In genomic region chr2:100789361-100789760, GRCh38 we compare ENCODE assay signal across 24 cellular contexts. TPM values are rescaled to one million over a fixed set of nuclear protein-coding genes. Genes with fewer than 3 reads are reported as not detected.
A peak's percentile ranks its signal among the peaks of the same experiment; 100 is the strongest.
DNase-seq lines count a peak whose midpoint lies in the region; ATAC-seq and TF ChIP-seq lines count a peak whose summit lies in the region.
"Had no signal": no experiment of that assay in that cellular context is flagged by ENCODE, and none has a peak within 500 bp of the region (broad histone marks: within the 10 kb centered on the region; RNA-seq: fewer than 3 reads in every experiment).

No MANE protein-coding gene starts in this region.

- H3K27me3 ChIP-seq in Panc1 (ENCODE audit: control insufficient read depth, insufficient read depth, low read length) (no peaks in the 10 kb centered on the region), transverse colon (no peaks in the 10 kb centered on the region)
- H3K27me3 ChIP-seq: BE2C, BLaER1 had no signal

- ATAC-seq in Panc1 (no peak), left colon (peak; percentile 89), HG03108 (IDR thresholded peaks at IDR 0.05; ENCODE audit: unreplicated experiment) (no peak)
- ATAC-seq: A549, GM12878 had no signal

- H3K4me3 ChIP-seq in Panc1 (ENCODE audit: low read depth in 2 of 2, low read length in 2 of 2) (no peak overlapping the region), transverse colon (no peak overlapping the region)
- H3K4me3 ChIP-seq: A549, BLaER1, GM12878 had no signal

- BruUV-seq in Panc1 (replicated peaks; lab: Mats Ljungman, UMichigan), result no TSS peak

- CTCF ChIA-PET in Panc1 (lab: Charles Lee), result no interaction called here

- H3K27ac ChIP-seq in Panc1 (ENCODE audit: low read length), result peak overlapping the region; percentile 65; the same call in 1 of the 2 replicates
- no peak overlapping the region for H3K27ac ChIP-seq in transverse colon
- H3K27ac ChIP-seq: 22Rv1, A549, BLaER1 had no signal

- H3K4me1 ChIP-seq in Panc1 (ENCODE audit: control insufficient read depth, insufficient read depth, low read length) (peaks cover 28% of the 10 kb centered on the region), transverse colon (peaks cover 0 to 22% (median 11%) of the 10 kb centered on the region in 4 donors)
- H3K4me1 ChIP-seq: BE2C, BLaER1 had no signal

- TF ChIP-seq CTCF in Panc1 (IDR thresholded peaks at IDR 0.05), result no peak
- TF ChIP-seq CTCF in transverse colon (IDR thresholded peaks at IDR 0.05), result no peak

- no peak for TF ChIP-seq POLR2A in transverse colon (IDR thresholded peaks at IDR 0.05)

- no peak for TF ChIP-seq EP300 in transverse colon (IDR thresholded peaks at IDR 0.05; ENCODE audit: low read depth)

- in situ Hi-C loops in Panc1 (cut with HindIII; ENCODE audit: low pct_unique_long_range_greater_than_20kb, low sequenced_read_pairs), result no loop called here
- in situ Hi-C loops in transverse colon (cut with MboI; ENCODE audit: low pct_ligation_motif_present in 1 of 4, low pct_unique_long_range_greater_than_20kb in 1 of 4, low sequenced_read_pairs in 3 of 4), result no loop called here

- WGBS in transverse colon (ENCODE audit: low coverage in 1 of 2), 2 donors, result 50 to 52% methylated on average over 1 to 3 of the region's 3 CpGs

- intact Hi-C loops in Panc1 (cut with micrococcal nuclease; ENCODE audit: unreplicated experiment) (no loop called here), left colon (cut with DNase I, micrococcal nuclease) (no loop called here), transverse colon (cut with DNase I; ENCODE audit: low total_unique reads) (no loop called here)

- no peaks in the 10 kb centered on the region; the same call in 1 of the 2 replicates for H3K9me3 ChIP-seq in Panc1 (ENCODE audit: control insufficient read depth, insufficient read depth, low read depth, low read length)
- no peaks in the 10 kb centered on the region for H3K9me3 ChIP-seq in transverse colon
- H3K9me3 ChIP-seq: A549, BE2C, BLaER1 had no signal

- DNase-seq in Panc1 (ENCODE audit: low read depth, low spot score) (no peak), left colon (peak in 1 of 2 donors; percentile 53), transverse colon (peak; percentile 30)
- DNase-seq in stimulated activated naive CD4-positive, alpha-beta T cell treated with Interleukin-2 at 50 U/mL for 16 hours (lab: John Stamatoyannopoulos, UW), result no peak
- DNase-seq: BE2C; C1 segment of cervical spinal cord; CD4-positive, alpha-beta memory T cell; CD4-positive, CD25-positive, alpha-beta regulatory T cell; CD8-positive, alpha-beta memory T cell; COR-L47; DMS 273 treated with DMSO at 0.1 percent for 48 hours; DMS153; DMS53; DMS79; DND-41; EL; GDM1 had no signal

- POLR2A ChIA-PET in Panc1 (lab: Charles Lee), result no interaction called here

- H3K36me3 ChIP-seq in Panc1 (ENCODE audit: control insufficient read depth, insufficient read depth, low read length), result no peaks in the 10 kb centered on the region
- no peaks in the 10 kb centered on the region for H3K36me3 ChIP-seq in transverse colon
- H3K36me3 ChIP-seq: BE2C, BLaER1 had no signal

RNA-seq across cellular contexts. Expression of gene NPAS2, which starts 30.6 kb away (rescaled TPM):
- total RNA-seq in Panc1 (2021; ENCODE audit: unreplicated experiment), result 72.8 TPM
- 140 TPM for polyA plus RNA-seq in Panc1 (2012; ENCODE audit: insufficient read length)
- total RNA-seq in left colon, result 10 to 100 TPM; 59.5 to 59.6 TPM
- total RNA-seq in transverse colon, result 100 to 1,000 TPM in 3 of 4 donors, 10 to 100 TPM in 1; 63.0 to 134 (median 115) TPM
- total RNA-seq: G401 had no signal
- polyA plus RNA-seq: CD14-positive monocyte, GM12878 had no signal
